ENCODE assay signal across 8 cellular contexts in the genomic region with DNA sequence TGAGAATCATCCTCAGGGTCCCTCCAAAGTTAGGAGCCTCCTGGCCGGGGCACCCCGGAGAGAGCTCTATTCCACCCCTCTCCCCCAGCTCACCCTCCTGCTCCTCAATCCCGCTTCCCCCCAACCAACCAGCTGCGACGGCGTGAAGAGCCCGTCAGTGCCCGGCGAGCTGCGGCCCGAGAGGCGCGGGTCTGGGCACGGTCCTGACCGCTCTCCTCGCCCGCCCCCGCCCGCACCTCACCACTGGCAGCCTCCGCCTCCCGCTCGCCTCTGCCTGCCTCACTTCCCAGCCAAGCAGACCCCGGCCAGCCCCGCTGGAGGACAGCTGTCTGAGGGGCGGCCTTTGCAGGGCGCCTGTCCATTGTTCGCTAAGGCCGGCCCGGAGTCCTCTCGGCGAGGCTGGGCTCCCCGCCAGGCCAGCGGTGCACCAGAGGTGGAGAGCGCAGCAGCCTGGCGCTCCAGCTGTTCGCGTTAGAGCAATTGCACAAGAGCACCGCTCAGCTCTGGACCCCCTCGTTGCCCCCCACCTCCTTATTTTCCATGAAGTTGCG. TPM values are rescaled to one million over a fixed set of nuclear protein-coding genes. Genes with fewer than 3 reads are reported as not detected.
DNase-seq lines count a peak whose midpoint lies in the region; ATAC-seq, FAIRE-seq and TF ChIP-seq lines count a peak whose summit lies in the region.

No MANE protein-coding gene starts in this region.

- peak overlapping the region; percentile 59 for H3K4me3 ChIP-seq in colonic mucosa
- peak overlapping the region; percentile 94 to 98 (median 96) for H3K4me3 ChIP-seq in HepG2 (replicated peaks in 1 of 3; ENCODE audit: insufficient read depth in 1 of 3, low read depth in 2 of 3, low read length in 3 of 3)
- H3K4me3 ChIP-seq in stomach: peak overlapping the region; percentile 68 to 94 (median 78)

- H3K4me1 ChIP-seq in colonic mucosa (peaks cover 11% of the 10 kb centered on the region), HepG2 (ENCODE audit: insufficient read depth, low read length) (peaks cover 47% of the 10 kb centered on the region), stomach (peaks cover 45 to 75% (median 63%) of the 10 kb centered on the region in 4 donors)

- H3K79me2 ChIP-seq in HepG2 (ENCODE audit: insufficient read depth, low read length): peaks cover 52% of the 10 kb centered on the region

- CTCF ChIA-PET in HepG2 (lab: Yijun Ruan, JAX; ENCODE audit: low intra/inter-chr PET ratio, low total read pairs): no interaction called here

- POLR2A ChIA-PET in HepG2 (lab: Yijun Ruan, JAX): interaction anchor here (1.6 to 4.9 kb wide), 2 partner anchors 32 to 49 kb away, joined by 5 to 50 read pairs; a partner anchor contains a TSS

- H3K9me3 ChIP-seq in colonic mucosa: no peaks in the 10 kb centered on the region
- no peaks in the 10 kb centered on the region for H3K9me3 ChIP-seq in HepG2 (ENCODE audit: low read length)
- H3K9me3 ChIP-seq in stomach: no peaks in the 10 kb centered on the region

- BruUV-seq in HepG2 (replicated peaks; lab: Mats Ljungman, UMichigan): no TSS peak

- H3K27me3 ChIP-seq in colonic mucosa: peaks cover 39% of the 10 kb centered on the region
- H3K27me3 ChIP-seq in HepG2 (ENCODE audit: control insufficient read depth in 1 of 2, insufficient read depth in 2 of 2, low read length in 2 of 2): no peaks in the 10 kb centered on the region; a peak in 2 of 5 replicates
- H3K27me3 ChIP-seq in stomach: peaks cover 0 to 55% (median 18%) of the 10 kb centered on the region in 3 donors

- TF ChIP-seq RAD21 in HepG2 (CRISPR knock-in tag; IDR thresholded peaks at IDR 0.05): 0 out of 2 replicates have a peak, but pooled peaks have one; percentile 34

- TF ChIP-seq CTCF in colonic mucosa (IDR thresholded peaks at IDR 0.05) (no peak), HepG2 (CRISPR knock-in tag; IDR thresholded peaks at IDR 0.05) (no peak), stomach (IDR thresholded peaks at IDR 0.05) (no peak)

- no peak for FAIRE-seq in HepG2 (lab: Jason Lieb, UNC)

- H3K36me3 ChIP-seq in colonic mucosa: no peaks in the 10 kb centered on the region
- no peaks in the 10 kb centered on the region for H3K36me3 ChIP-seq in HepG2 (replicated peaks in 1 of 2; ENCODE audit: control insufficient read depth in 1 of 2, insufficient read depth in 2 of 2, low read length in 2 of 2)
- H3K36me3 ChIP-seq in stomach: no peaks in the 10 kb centered on the region

- peak overlapping the region; percentile 46 to 55 for H3K9ac ChIP-seq in colonic mucosa (ENCODE audit: low read depth in 2 of 2, low read length in 2 of 2)
- peak overlapping the region; percentile 83 for H3K9ac ChIP-seq in HepG2 (ENCODE audit: insufficient read depth, low read depth, low read length)

- peak overlapping the region; percentile 79 for H3K4me2 ChIP-seq in HepG2 (ENCODE audit: low read depth, low read length)

- in situ Hi-C loops in HepG2 (cut with HindIII; ENCODE audit: extremely low pct_ligation_motif_present, low pct_unique_long_range_greater_than_20kb): no loop called here

- peak overlapping the region; percentile 73 for H3K27ac ChIP-seq in colonic mucosa
- H3K27ac ChIP-seq in HepG2 (ENCODE audit: extremely low read length, insufficient read depth, low read length): peak overlapping the region; percentile 76
- H3K27ac ChIP-seq in stomach: peak overlapping the region in 4 of 5 donors; percentile 75 to 89 (median 80)

- peak; percentile 44 for ATAC-seq in HepG2
- no peak for ATAC-seq in GM18858 (IDR thresholded peaks at IDR 0.05; ENCODE audit: unreplicated experiment)

- H2AFZ ChIP-seq in HepG2 (ENCODE audit: low read length): no peak overlapping the region

- WGBS in HepG2 (ENCODE audit: low lambda C conversion rate): 0% methylated on average over 4 of the region's 40 CpGs
- 1 to 4% (median 2%) methylated on average over 20 to 40 of the region's 40 CpGs for WGBS in stomach, 5 donors

- no peak for TF ChIP-seq EP300 in HepG2 (IDR thresholded peaks at IDR 0.05; ENCODE audit: low read depth in 2 of 2, low read length in 2 of 2)
- no peak for TF ChIP-seq EP300 in HepG2 (CRISPR knock-in tag; IDR thresholded peaks at IDR 0.05; ENCODE audit: borderline replicate concordance)
- no peak for TF ChIP-seq EP300 in stomach (IDR thresholded peaks at IDR 0.05)

- DNase-seq in NCI-H1417 (lab: John Stamatoyannopoulos, UW): peak; percentile 16 to 79 (median 75)
- DNase-seq in NCI-H1417 treated with DMSO at 0.1 percent for 48 hours (lab: John Stamatoyannopoulos, UW): no peak
- DNase-seq in RPMI7951 (ENCODE audit: low read depth): peak; percentile 20
- peak; percentile 32 for DNase-seq in colonic mucosa
- peak; percentile 27 for DNase-seq in HepG2 (ENCODE audit: low spot score)
- peak; percentile 57 for DNase-seq in stomach
- no peak for DNase-seq in SKM-1 treated with dmso at 0.1 percent for 144 hours (lab: John Stamatoyannopoulos, UW; ENCODE audit: unreplicated experiment)

- TF ChIP-seq POLR2A in HepG2 (IDR thresholded peaks at IDR 0.05; ENCODE audit: insufficient read depth in 1 of 2, low read depth in 2 of 2, low read length in 2 of 2) (no peak), stomach (IDR thresholded peaks at IDR 0.05) (no peak)

- intact Hi-C loops in colonic mucosa (cut with DNase I) (no loop called here), HepG2 (cut with micrococcal nuclease; ENCODE audit: unreplicated experiment) (loop anchor here (10.0 kb wide), 1 partner anchor 176 kb away; no protein-coding TSS in a partner anchor), stomach (cut with DNase I; ENCODE audit: low total_unique reads) (no loop called here)

- no peaks in the 10 kb centered on the region for H4K20me1 ChIP-seq in HepG2 (ENCODE audit: insufficient read depth, low read length)

TF ChIP-seq in HepG2, 621 proteins besides CTCF, POLR2A, EP300 and RAD21 (continues in another document):
- TF ChIP-seq TGIF2 (CRISPR knock-in tag; IDR thresholded peaks at IDR 0.05): no peak
- no peak for TF ChIP-seq MTA3 (CRISPR knock-in tag; IDR thresholded peaks at IDR 0.05)
- TF ChIP-seq IKZF4 (CRISPR knock-in tag; IDR thresholded peaks at IDR 0.05; ENCODE audit: borderline replicate concordance, low read depth, not compliant biosample characterization): no peak

RNA-seq across cellular contexts. Expression of a gene that starts 1.2 kb away (rescaled TPM):
- 0.49 and 0.60 TPM in 2 replicates for total RNA-seq in RPMI7951 (2014; rRNA removed; shearing (Covaris generic))
- total RNA-seq in colonic mucosa (1 to 10 TPM in 1 of 2 donors, under 1 TPM in 1; 0.67 to 3.4 TPM), HepG2 (2016; rRNA removed; fragmentation: Illumina TruSeq; extraction: Trizol) (5.0 and 6.9 TPM in 2 replicates), stomach (10 to 100 TPM in 1 of 5 donors, 1 to 10 TPM in 3, under 1 TPM in 1; 0.58 to 16.9 (median 7.1) TPM)
- 16.8 and 17.1 TPM in 2 replicates for total RNA-seq in HepG2 (2016; cell fraction: cytosol; rRNA removed; fragmentation: Illumina TruSeq; extraction: Trizol; ENCODE audit: low read depth)
- 4.6 and 7.3 TPM in 2 replicates for total RNA-seq in HepG2 (2016; cell fraction: insoluble cytoplasmic fraction; rRNA removed; fragmentation: Illumina TruSeq; extraction: Trizol)
- total RNA-seq in HepG2 (2016; cell fraction: membrane; rRNA removed; fragmentation: Illumina TruSeq; extraction: Trizol): 9.6 and 9.9 TPM in 2 replicates
- total RNA-seq in HepG2 (2016; cell fraction: nucleus; rRNA removed; fragmentation: Illumina TruSeq; extraction: Trizol): 20.2 and 20.8 TPM in 2 replicates
- polyA plus RNA-seq in HepG2 (2011; rRNA removed) (1.2 and 1.5 TPM in 2 replicates), stomach (1 to 10 TPM; 2.4 to 3.7 (median 3.1) TPM)
- polyA plus RNA-seq in HepG2 (2011; cell fraction: cytosol; rRNA removed): 0.68 and 0.69 TPM in 2 replicates
- 2.6 and 4.7 TPM in 2 replicates for polyA plus RNA-seq in HepG2 (2011; cell fraction: nucleus; rRNA removed)
- 7.5 and 8.9 TPM in 2 replicates for polyA plus RNA-seq in HepG2 (2012)
- 3.7 and 4.0 TPM in 2 replicates for polyA plus RNA-seq in HepG2 (2016; cell fraction: cytosol; fragmentation: Illumina TruSeq; extraction: Trizol; ENCODE audit: low read depth)
- 7.3 and 10.4 TPM in 2 replicates for polyA plus RNA-seq in HepG2 (2016; cell fraction: insoluble cytoplasmic fraction; fragmentation: Illumina TruSeq; extraction: Trizol; ENCODE audit: low read depth)
- polyA plus RNA-seq in HepG2 (2016; cell fraction: membrane; fragmentation: Illumina TruSeq; extraction: Trizol; ENCODE audit: low read depth): 7.3 and 8.1 TPM in 2 replicates
- polyA plus RNA-seq in HepG2 (2016; cell fraction: nucleus; fragmentation: Illumina TruSeq; extraction: Trizol; ENCODE audit: insufficient read depth, low read depth): 11.6 and 12.0 TPM in 2 replicates
- polyA minus RNA-seq in HepG2 (2011; rRNA and poly(A)+ RNA removed; ENCODE audit: low replicate concordance): 0.12 and 2.0 TPM in 2 replicates
- 2.5 and 3.5 TPM in 2 replicates for polyA minus RNA-seq in HepG2 (2011; cell fraction: cytosol; rRNA and poly(A)+ RNA removed)
- polyA minus RNA-seq in HepG2 (2011; cell fraction: nucleus; rRNA and poly(A)+ RNA removed): 17.2 and 22.7 TPM in 2 replicates

RNA-seq across cellular contexts. Expression of a gene that starts 31.8 kb away (rescaled TPM):
- total RNA-seq in RPMI7951 (2014; rRNA removed; shearing (Covaris generic)): 16.7 and 20.2 TPM in 2 replicates
- total RNA-seq in colonic mucosa: 10 to 100 TPM; 26.3 to 35.7 TPM
- total RNA-seq in HepG2 (2016; rRNA removed; fragmentation: Illumina TruSeq; extraction: Trizol): 17.0 and 23.7 TPM in 2 replicates
- total RNA-seq in HepG2 (2016; cell fraction: cytosol; rRNA removed; fragmentation: Illumina TruSeq; extraction: Trizol; ENCODE audit: low read depth): 2.9 and 3.2 TPM in 2 replicates
- total RNA-seq in HepG2 (2016; cell fraction: insoluble cytoplasmic fraction; rRNA removed; fragmentation: Illumina TruSeq; extraction: Trizol): 18.3 and 23.8 TPM in 2 replicates
- 9.3 and 9.5 TPM in 2 replicates for total RNA-seq in HepG2 (2016; cell fraction: membrane; rRNA removed; fragmentation: Illumina TruSeq; extraction: Trizol)
- total RNA-seq in HepG2 (2016; cell fraction: nucleus; rRNA removed; fragmentation: Illumina TruSeq; extraction: Trizol): 14.1 and 15.4 TPM in 2 replicates
- polyA plus RNA-seq in HepG2 (2011; rRNA removed): 12.5 and 16.2 TPM in 2 replicates
- polyA plus RNA-seq in HepG2 (2011; cell fraction: cytosol; rRNA removed): 9.6 and 11.7 TPM in 2 replicates
- 7.2 and 7.4 TPM in 2 replicates for polyA plus RNA-seq in HepG2 (2011; cell fraction: nucleus; rRNA removed)
- polyA plus RNA-seq in HepG2 (2012): 9.1 and 10.3 TPM in 2 replicates
- 2.9 TPM in 2 replicates for polyA plus RNA-seq in HepG2 (2016; cell fraction: cytosol; fragmentation: Illumina TruSeq; extraction: Trizol; ENCODE audit: low read depth)
- 23.7 and 26.1 TPM in 2 replicates for polyA plus RNA-seq in HepG2 (2016; cell fraction: insoluble cytoplasmic fraction; fragmentation: Illumina TruSeq; extraction: Trizol; ENCODE audit: low read depth)
- 5.0 and 6.5 TPM in 2 replicates for polyA plus RNA-seq in HepG2 (2016; cell fraction: membrane; fragmentation: Illumina TruSeq; extraction: Trizol; ENCODE audit: low read depth)
- 9.4 and 12.7 TPM in 2 replicates for polyA plus RNA-seq in HepG2 (2016; cell fraction: nucleus; fragmentation: Illumina TruSeq; extraction: Trizol; ENCODE audit: insufficient read depth, low read depth)
- 31.3 and 38.1 TPM in 2 replicates for polyA minus RNA-seq in HepG2 (2011; rRNA and poly(A)+ RNA removed; ENCODE audit: low replicate concordance)
- 11.1 and 12.6 TPM in 2 replicates for polyA minus RNA-seq in HepG2 (2011; cell fraction: cytosol; rRNA and poly(A)+ RNA removed)
- polyA minus RNA-seq in HepG2 (2011; cell fraction: nucleus; rRNA and poly(A)+ RNA removed): 31.7 and 32.4 TPM in 2 replicates
- 10 to 100 TPM in 3 of 5 donors, 1 to 10 TPM in 1, not detected in 1; 4.5 to 26.1 (median 11.5) TPM for total RNA-seq in stomach
- 1 to 10 TPM; 5.6 to 9.8 (median 7.7) TPM for polyA plus RNA-seq in stomach

Comparison
In these comparisons a context has a peak if more than half of its experiments do, and no peak if none do; other contexts are left out.
1. DNase-seq: peak in NCI-H1417 (3 of 3), RPMI7951 (single experiment), colonic mucosa (single experiment), HepG2 (single experiment) and stomach (single experiment); none in NCI-H1417 treated with DMSO at 0.1 percent for 48 hours (single experiment) and SKM-1 treated with dmso at 0.1 percent for 144 hours (single experiment).
2. Peak in every context shown above with its lines, with median percentiles within 50 percentile points of each other: H3K27ac ChIP-seq and H3K4me3 ChIP-seq.